33 cellular contexts compared by ENCODE assay signal in genomic region chrX:135191838-135192237, GRCh38. TPM values are rescaled to one million over a fixed set of nuclear protein-coding genes. Genes with fewer than 3 reads are reported as not detected.
"Had no signal": no experiment of that assay in that cellular context is flagged by ENCODE, and none has a peak within 500 bp of the region (broad histone marks: within the 10 kb centered on the region; RNA-seq: fewer than 3 reads in every experiment).

No MANE protein-coding gene starts in this region.

- H3K27ac ChIP-seq: cardiac muscle cell, colonic mucosa, SJSA1 had no signal

- DNase-seq: activated CD4-positive, alpha-beta T cell treated with anti-CD3 and anti-CD28 coated beads for 36 hours; activated CD4-positive, alpha-beta T cell treated with anti-CD3 and anti-CD28 coated beads, Interleukin-2, amount 10 ng/mL, durations not matched to agents 7 days and 5 days; activated CD4-positive, alpha-beta T cell treated with anti-CD3 and anti-CD28 coated beads, Interleukin-2, amount 50 U/mL, for 48 hours; activated CD8-positive, alpha-beta T cell treated with anti-CD3 and anti-CD28 coated beads, Interleukin-2, amount 10 ng/mL, durations not matched to agents 7 days and 5 days; activated gamma-delta T cell treated with Interleukin-2 at 50 U/mL for 16 hours; activated naive CD4-positive, alpha-beta T cell treated with anti-CD3 and anti-CD28 coated beads for 36 hours; activated naive CD8-positive, alpha-beta T cell treated with anti-CD3 and anti-CD28 coated beads, Interleukin-2, amount 50 U/mL, for 24 hours; activated T-cell treated with anti-CD3 and anti-CD28 coated beads, Interleukin-2, amount 50 U/mL, for 24 hours; amniotic stem cell; aorta; colonic mucosa; Kasumi-1; KG1; MG63; NCI-H1048; NCI-H1105 treated with DMSO at 0.1 percent for 48 hours; NCI-H1436; NCI-H1694 treated with DMSO at 0.1 percent for 48 hours; NCI-H2029; NCI-H345; NCI-H510A; NCI-H526; NCI-H748 treated with DMSO at 0.1 percent for 48 hours; NK-92 treated with Interleukin-12 subunit alpha and Interleukin-12 subunit beta, amount 100 ng/mL, for 24 hours; RPMI8226; SHP77 treated with DMSO at 0.1 percent for 48 hours; SK-N-SH had no signal

- ATAC-seq: activated CD4-positive, alpha-beta T cell treated with anti-CD3 and anti-CD28 coated beads for 36 hours; activated CD4-positive, CD25-positive, alpha-beta regulatory T cell treated with anti-CD3 and anti-CD28 coated beads, Interleukin-2, amount 50 U/mL, for 24 hours; activated CD8-positive, alpha-beta T cell treated with anti-CD3 and anti-CD28 coated beads, Interleukin-2, amount 10 ng/mL, durations not matched to agents 7 days and 5 days; activated naive CD8-positive, alpha-beta T cell treated with anti-CD3 and anti-CD28 coated beads, Interleukin-2, amount 50 U/mL, for 24 hours; Panc1; WTC11 had no signal

- H3K4me3 ChIP-seq: cardiac muscle cell, colonic mucosa, MG63, SJSA1 had no signal

- H3K4me2 ChIP-seq: SK-N-SH had no signal

- H3K27me3 ChIP-seq: colonic mucosa, MG63, SJSA1 had no signal

- H3K9me3 ChIP-seq: colonic mucosa, MG63, SJSA1, SK-N-SH had no signal

- H3K4me1 ChIP-seq: colonic mucosa, SJSA1 had no signal

- H3K36me3 ChIP-seq: cardiac muscle cell, colonic mucosa, MG63, SJSA1 had no signal

- H3K9ac ChIP-seq: SK-N-SH had no signal

RNA-seq across cellular contexts. Expression of gene CT55, which starts 20.6 kb away (rescaled TPM):
- total RNA-seq: activated CD4-positive, alpha-beta T cell treated with anti-CD3 and anti-CD28 coated beads for 36 hours; activated CD4-positive, alpha-beta T cell treated with anti-CD3 and anti-CD28 coated beads, Interleukin-2, amount 10 ng/mL, durations not matched to agents 7 days and 5 days; activated CD8-positive, alpha-beta T cell treated with anti-CD3 and anti-CD28 coated beads, Interleukin-2, amount 10 ng/mL, durations not matched to agents 7 days and 5 days; activated naive CD4-positive, alpha-beta T cell treated with anti-CD3 and anti-CD28 coated beads for 36 hours; aorta; cardiac muscle cell; chondrocyte; colonic mucosa; SJSA1 had no signal
- polyA plus RNA-seq: aorta, cardiac muscle cell had no signal
